16 cellular contexts compared by ENCODE assay signal in genomic region chr10:113982296-113982695, GRCh38.
A peak's percentile ranks its signal among the peaks of the same experiment; 100 is the strongest.
DNase-seq lines count a peak whose midpoint lies in the region; ATAC-seq and TF ChIP-seq lines count a peak whose summit lies in the region.
"Had no signal": no experiment of that assay in that cellular context is flagged by ENCODE, and none has a peak within 500 bp of the region (broad histone marks: within the 10 kb centered on the region; RNA-seq: fewer than 3 reads in every experiment).

No MANE protein-coding gene starts in this region.

- H3K4me3 ChIP-seq in body of pancreas = no peak overlapping the region
- no peak overlapping the region for H3K4me3 ChIP-seq in PC-3 (ENCODE audit: low read length)
- H3K4me3 ChIP-seq in CD8-positive, alpha-beta memory T cell (ENCODE audit: low read length) = no peak overlapping the region
- H3K4me3 ChIP-seq in GM23248 = no peak overlapping the region
- H3K4me3 ChIP-seq: ovary had no signal

- POLR2A ChIA-PET in PC-3 (lab: Charles Lee; ENCODE audit: unreplicated experiment) = no interaction called here
- POLR2A ChIA-PET in CD8-positive, alpha-beta memory T cell (lab: Charles Lee) = interaction anchor here (0.6 to 0.7 kb wide), 2 partner anchors 30 to 544 kb away, joined by 3 to 5 read pairs; no protein-coding TSS in a partner anchor

- no TSS peak for BruUV-seq in PC-3 (replicated peaks; lab: Mats Ljungman, UMichigan)

- TF ChIP-seq CTCF in body of pancreas (IDR thresholded peaks at IDR 0.05) (no peak), PC-3 (conservative IDR thresholded peaks at IDR 0.05; ENCODE audit: low read depth, low read length) (no peak)

- DNase-seq in body of pancreas = no peak
- no peak for DNase-seq in PC-3
- DNase-seq in SKM-1 treated with dmso at 0.1 percent for 144 hours (lab: John Stamatoyannopoulos, UW; ENCODE audit: unreplicated experiment) = no peak
- DNase-seq in CD8-positive, alpha-beta memory T cell = no peak
- no peak for DNase-seq in GM23248
- DNase-seq: activated CD4-positive, alpha-beta T cell treated with anti-CD3 and anti-CD28 coated beads, Interleukin-2, amount 50 U/mL, for 1 hour; activated effector memory CD4-positive, alpha-beta T cell treated with Interleukin-2 at 50 U/mL for 16 hours; DND-41; HFFc6; mammary epithelial cell; NCI-H1930; ovary; stimulated activated naive B cell treated with anti-CD40 and anti-IgM and Interleukin-4, amounts not matched to agents 10 μg/mL and 1 μg/mL and 100 μg/mL, for 72 hours had no signal

- in situ Hi-C loops in GM23248 (cut with MboI) = no loop called here

- peaks cover 13 to 18% (median 17%) of the 10 kb centered on the region in 3 donors for H3K4me1 Mint-ChIP-seq in CD8-positive, alpha-beta memory T cell

- H3K36me3 ChIP-seq in body of pancreas (replicated peaks in 1 of 2; ENCODE audit: insufficient read depth in 1 of 2, low read depth in 2 of 2) = no peaks in the 10 kb centered on the region
- no peaks in the 10 kb centered on the region for H3K36me3 ChIP-seq in PC-3 (ENCODE audit: low read depth, low read length)
- no peaks in the 10 kb centered on the region for H3K36me3 ChIP-seq in CD8-positive, alpha-beta memory T cell (ENCODE audit: insufficient read depth, low read length)
- H3K36me3 ChIP-seq in GM23248 (ENCODE audit: low read depth) = no peaks in the 10 kb centered on the region
- H3K36me3 ChIP-seq: ovary had no signal

- H2AFZ ChIP-seq in PC-3 (ENCODE audit: low read length) = no peak overlapping the region
- H2AFZ ChIP-seq in GM23248 = no peak overlapping the region

- H3K27me3 ChIP-seq in body of pancreas (no peaks in the 10 kb centered on the region), PC-3 (ENCODE audit: low read length) (no peaks in the 10 kb centered on the region), GM23248 (replicated peaks; ENCODE audit: insufficient read depth) (no peaks in the 10 kb centered on the region)
- no peaks in the 10 kb centered on the region for H3K27me3 ChIP-seq in CD8-positive, alpha-beta memory T cell (ENCODE audit: insufficient read depth, low read length, poor library complexity, severe bottlenecking)
- H3K27me3 ChIP-seq: ovary had no signal

- H3K27me3 Mint-ChIP-seq in CD8-positive, alpha-beta memory T cell = peaks cover 0 to 3% of the 10 kb centered on the region in 2 donors
- H3K27me3 Mint-ChIP-seq: stimulated activated naive B cell treated with anti-CD40 and anti-IgM and Interleukin-4, amounts not matched to agents 10 μg/mL and 1 μg/mL and 100 μg/mL, for 72 hours had no signal

- no peaks in the 10 kb centered on the region for H3K9me3 ChIP-seq in body of pancreas
- H3K9me3 ChIP-seq in PC-3 (ENCODE audit: low read length) = no peaks in the 10 kb centered on the region
- no peaks in the 10 kb centered on the region for H3K9me3 ChIP-seq in CD8-positive, alpha-beta memory T cell (ENCODE audit: low read length)
- no peaks in the 10 kb centered on the region for H3K9me3 ChIP-seq in GM23248 (ENCODE audit: low read depth)

- peak overlapping the region; percentile 47 to 66 (median 54) for H3K27ac ChIP-seq in body of pancreas
- no peak overlapping the region for H3K27ac ChIP-seq in PC-3 (ENCODE audit: low read length)
- H3K27ac ChIP-seq in CD8-positive, alpha-beta memory T cell (ENCODE audit: low read depth, low read length) = no peak overlapping the region
- no peak overlapping the region for H3K27ac ChIP-seq in GM23248
- H3K27ac ChIP-seq: ovary had no signal

- no peak overlapping the region for H3K4me2 ChIP-seq in PC-3 (ENCODE audit: low read length)
- no peak overlapping the region for H3K4me2 ChIP-seq in GM23248 (ENCODE audit: unreplicated experiment)

- H3K4me3 Mint-ChIP-seq in CD8-positive, alpha-beta memory T cell = no peak overlapping the region
- H3K4me3 Mint-ChIP-seq: HFFc6; stimulated activated naive B cell treated with anti-CD40 and anti-IgM and Interleukin-4, amounts not matched to agents 10 μg/mL and 1 μg/mL and 100 μg/mL, for 72 hours had no signal

- ATAC-seq in GM18511 (IDR thresholded peaks at IDR 0.05; ENCODE audit: unreplicated experiment) (peak; percentile 23), GM21390 (IDR thresholded peaks at IDR 0.05; ENCODE audit: unreplicated experiment) (peak; percentile 34), HG03060 (IDR thresholded peaks at IDR 0.05; ENCODE audit: low read depth, unreplicated experiment) (peak; percentile 22), body of pancreas (peak; percentile 13), PC-3 (no peak)

- H3K9me3 Mint-ChIP-seq in CD8-positive, alpha-beta memory T cell = no peaks in the 10 kb centered on the region
- H3K9me3 Mint-ChIP-seq: HFFc6 had no signal

- H3F3A ChIP-seq in PC-3 (ENCODE audit: low read length, unreplicated experiment) = no peaks in the 10 kb centered on the region
- H3F3A ChIP-seq in GM23248 (ENCODE audit: insufficient read depth) = no peaks in the 10 kb centered on the region

- H4K20me1 ChIP-seq in PC-3 (ENCODE audit: low read length) (no peaks in the 10 kb centered on the region), GM23248 (ENCODE audit: insufficient read depth) (no peaks in the 10 kb centered on the region)

- H3K4me1 ChIP-seq in body of pancreas = peaks cover 21% of the 10 kb centered on the region
- no peaks in the 10 kb centered on the region for H3K4me1 ChIP-seq in PC-3 (ENCODE audit: insufficient read depth, low read length)
- peaks cover 13% of the 10 kb centered on the region for H3K4me1 ChIP-seq in CD8-positive, alpha-beta memory T cell (ENCODE audit: insufficient read depth, low read length)
- no peaks in the 10 kb centered on the region for H3K4me1 ChIP-seq in GM23248 (ENCODE audit: insufficient read depth)

- H3K36me3 Mint-ChIP-seq in CD8-positive, alpha-beta memory T cell = no peaks in the 10 kb centered on the region

- H3K79me2 ChIP-seq in PC-3 (ENCODE audit: low read length) (no peaks in the 10 kb centered on the region), GM23248 (ENCODE audit: insufficient read depth) (no peaks in the 10 kb centered on the region)

- CTCF ChIA-PET in PC-3 (lab: Charles Lee) = no interaction called here
- CTCF ChIA-PET in CD8-positive, alpha-beta memory T cell (lab: Charles Lee) = no interaction called here

- intact Hi-C loops in body of pancreas (cut with DNase I) (no loop called here), PC-3 (cut with micrococcal nuclease) (no loop called here)

- no peak for TF ChIP-seq POLR2A in body of pancreas (IDR thresholded peaks at IDR 0.05)

- H3K9me2 ChIP-seq in PC-3 (replicated peaks; ENCODE audit: low read length) (no peaks in the 10 kb centered on the region), GM23248 (ENCODE audit: insufficient read depth) (no peaks in the 10 kb centered on the region)

- H3K27ac Mint-ChIP-seq in CD8-positive, alpha-beta memory T cell = no peak overlapping the region
- H3K27ac Mint-ChIP-seq: HFFc6; stimulated activated naive B cell treated with anti-CD40 and anti-IgM and Interleukin-4, amounts not matched to agents 10 μg/mL and 1 μg/mL and 100 μg/mL, for 72 hours had no signal

- no peak overlapping the region for H3K9ac ChIP-seq in PC-3 (ENCODE audit: low read length)
- H3K9ac ChIP-seq in GM23248 = no peak overlapping the region

Comparison
In these comparisons a context has a peak if more than half of its experiments do, and no peak if none do; other contexts are left out.
1. H3K27ac ChIP-seq: peak in body of pancreas (4 of 4); none in PC-3 (single experiment), CD8-positive, alpha-beta memory T cell (single experiment) and GM23248 (single experiment).